In the genomic region with DNA sequence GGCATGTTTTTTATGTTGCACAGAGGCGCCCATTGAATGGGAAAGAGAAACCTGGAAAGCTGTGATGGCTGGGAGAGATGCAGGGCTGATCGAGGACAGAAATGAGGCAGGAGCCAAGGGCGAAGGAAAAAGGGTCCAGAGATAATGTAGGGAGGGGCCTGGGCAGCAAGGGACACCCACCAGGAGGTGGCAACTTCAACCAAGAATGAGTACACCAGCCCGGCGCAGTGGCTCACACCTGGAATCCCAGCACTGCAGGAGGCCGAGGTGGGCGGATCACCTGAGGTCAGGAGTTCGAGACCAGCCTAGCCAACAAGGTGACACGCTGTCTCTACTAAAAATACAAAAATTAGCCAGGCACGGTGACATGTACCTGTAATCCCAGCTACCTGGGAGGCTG, we compare ENCODE assay signal across 1 cellular context.
TF ChIP-seq lines count a peak whose summit lies in the region.

No MANE protein-coding gene starts in this region.

TF ChIP-seq in HCT116, 20 proteins besides CTCF, POLR2A, EP300 and RAD21 (continued from another document):
- no peak for TF ChIP-seq TCF7L2 (IDR thresholded peaks at IDR 0.05; ENCODE audit: borderline replicate concordance, extremely low read depth, insufficient read depth, insufficient read length)
- no peak for TF ChIP-seq EZH2phosphoT487 (IDR thresholded peaks at IDR 0.05; ENCODE audit: borderline replicate concordance)
- TF ChIP-seq, protein P1, sequence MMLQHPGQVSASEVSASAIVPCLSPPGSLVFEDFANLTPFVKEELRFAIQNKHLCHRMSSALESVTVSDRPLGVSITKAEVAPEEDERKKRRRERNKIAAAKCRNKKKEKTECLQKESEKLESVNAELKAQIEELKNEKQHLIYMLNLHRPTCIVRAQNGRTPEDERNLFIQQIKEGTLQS (IDR thresholded peaks at IDR 0.05) = no peak
